In the genomic region with DNA sequence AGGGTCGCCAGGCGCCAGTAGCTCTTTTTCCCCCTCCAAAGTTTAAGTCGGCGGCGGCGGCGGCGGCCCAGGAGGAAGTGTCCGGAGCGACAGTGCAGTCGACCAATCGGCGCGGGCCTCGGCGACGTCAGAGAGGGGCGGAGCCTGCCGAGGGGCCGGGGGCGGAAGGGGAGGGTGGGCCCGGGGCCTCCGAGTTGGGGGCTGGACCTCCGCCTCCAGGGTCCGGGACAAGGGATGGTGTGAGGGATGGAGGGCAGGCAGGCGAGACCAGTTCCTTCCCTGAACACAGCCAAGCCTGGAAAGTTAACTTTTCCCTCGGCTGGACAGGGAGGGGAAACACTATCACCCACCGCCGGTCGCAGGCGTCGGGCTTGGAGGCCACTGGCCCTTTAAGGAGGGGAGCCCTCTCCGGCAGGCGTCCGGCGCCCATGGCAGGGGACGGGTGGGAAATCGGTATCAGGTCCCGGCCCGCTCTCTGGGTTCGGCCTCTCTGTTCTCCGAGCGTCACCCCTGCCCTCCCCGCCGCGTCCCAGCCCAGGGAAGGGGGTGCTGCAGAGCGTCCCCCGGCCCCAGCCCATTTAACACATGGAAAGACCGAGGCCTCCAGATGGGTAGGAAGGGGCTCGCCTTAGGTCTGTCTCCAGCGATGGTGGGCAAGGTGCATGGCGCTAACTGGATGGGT, we compare ENCODE assay signal across 1 cellular context.
A peak's percentile ranks its signal among the peaks of the same experiment; 100 is the strongest.
TF ChIP-seq lines count a peak whose summit lies in the region.

A gene (minus strand): TSS at position 81 of the 682 bp plus-strand sequence. CDS start 744 bp downstream, outside the sequence.

TF ChIP-seq in HepG2, 621 proteins besides CTCF, POLR2A, EP300 and RAD21 (continued from another document and continues in another):
- TF ChIP-seq ZBTB1 (CRISPR knock-in tag; IDR thresholded peaks at IDR 0.05; ENCODE audit: borderline replicate concordance) (no peak), LCORL (IDR thresholded peaks at IDR 0.05) (no peak), LCORL (CRISPR knock-in tag; IDR thresholded peaks at IDR 0.05) (no peak; the same call in 1 of the 2 replicates), NR2F6 (IDR thresholded peaks at IDR 0.05) (no peak), NR2F6 (CRISPR knock-in tag; IDR thresholded peaks at IDR 0.05) (no peak), FOSL1 (CRISPR knock-in tag; IDR thresholded peaks at IDR 0.05; ENCODE audit: borderline replicate concordance) (no peak), ZEB1 (IDR thresholded peaks at IDR 0.05; ENCODE audit: insufficient replicate concordance, low read depth) (no peak), THAP11 (CRISPR knock-in tag; IDR thresholded peaks at IDR 0.05) (peak; percentile 43), MIER3 (CRISPR knock-in tag; IDR thresholded peaks at IDR 0.05; ENCODE audit: borderline replicate concordance) (no peak), CHCHD3 (CRISPR knock-in tag; IDR thresholded peaks at IDR 0.05) (no peak), HDAC6 (IDR thresholded peaks at IDR 0.05; ENCODE audit: low read depth, low read length) (no peak), NRL (CRISPR knock-in tag; IDR thresholded peaks at IDR 0.05; ENCODE audit: borderline replicate concordance) (0 out of 2 replicates have a peak, but pooled peaks have one; percentile 41), FOSL2 (CRISPR knock-in tag; IDR thresholded peaks at IDR 0.05) (no peak), ZNF570 (CRISPR knock-in tag; IDR thresholded peaks at IDR 0.05; ENCODE audit: borderline replicate concordance) (no peak), TBX3 (IDR thresholded peaks at IDR 0.05; ENCODE audit: borderline replicate concordance) (no peak), ZNF720 (CRISPR knock-in tag; IDR thresholded peaks at IDR 0.05) (no peak), MAF1 (CRISPR knock-in tag; IDR thresholded peaks at IDR 0.05; ENCODE audit: borderline replicate concordance) (no peak), DNMT3B (CRISPR knock-in tag; conservative IDR thresholded peaks at IDR 0.05) (no peak), TGIF2 (CRISPR knock-in tag; IDR thresholded peaks at IDR 0.05) (no peak), PHF21A (CRISPR knock-in tag; IDR thresholded peaks at IDR 0.05) (no peak), DNMT1 (CRISPR knock-in tag; IDR thresholded peaks at IDR 0.05) (no peak), MEIS2 (CRISPR knock-in tag; IDR thresholded peaks at IDR 0.05) (no peak), ISX (CRISPR knock-in tag; conservative IDR thresholded peaks at IDR 0.05) (no peak), HHEX (CRISPR knock-in tag; IDR thresholded peaks at IDR 0.05) (no peak)
- TF ChIP-seq, protein P1, sequence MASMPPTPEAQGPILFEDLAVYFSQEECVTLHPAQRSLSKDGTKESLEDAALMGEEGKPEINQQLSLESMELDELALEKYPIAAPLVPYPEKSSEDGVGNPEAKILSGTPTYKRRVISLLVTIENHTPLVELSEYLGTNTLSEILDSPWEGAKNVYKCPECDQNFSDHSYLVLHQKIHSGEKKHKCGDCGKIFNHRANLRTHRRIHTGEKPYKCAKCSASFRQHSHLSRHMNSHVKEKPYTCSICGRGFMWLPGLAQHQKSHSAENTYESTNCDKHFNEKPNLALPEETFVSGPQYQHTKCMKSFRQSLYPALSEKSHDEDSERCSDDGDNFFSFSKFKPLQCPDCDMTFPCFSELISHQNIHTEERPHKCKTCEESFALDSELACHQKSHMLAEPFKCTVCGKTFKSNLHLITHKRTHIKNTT (CRISPR knock-in tag; IDR thresholded peaks at IDR 0.05), result no peak
- TF ChIP-seq, protein P2, sequence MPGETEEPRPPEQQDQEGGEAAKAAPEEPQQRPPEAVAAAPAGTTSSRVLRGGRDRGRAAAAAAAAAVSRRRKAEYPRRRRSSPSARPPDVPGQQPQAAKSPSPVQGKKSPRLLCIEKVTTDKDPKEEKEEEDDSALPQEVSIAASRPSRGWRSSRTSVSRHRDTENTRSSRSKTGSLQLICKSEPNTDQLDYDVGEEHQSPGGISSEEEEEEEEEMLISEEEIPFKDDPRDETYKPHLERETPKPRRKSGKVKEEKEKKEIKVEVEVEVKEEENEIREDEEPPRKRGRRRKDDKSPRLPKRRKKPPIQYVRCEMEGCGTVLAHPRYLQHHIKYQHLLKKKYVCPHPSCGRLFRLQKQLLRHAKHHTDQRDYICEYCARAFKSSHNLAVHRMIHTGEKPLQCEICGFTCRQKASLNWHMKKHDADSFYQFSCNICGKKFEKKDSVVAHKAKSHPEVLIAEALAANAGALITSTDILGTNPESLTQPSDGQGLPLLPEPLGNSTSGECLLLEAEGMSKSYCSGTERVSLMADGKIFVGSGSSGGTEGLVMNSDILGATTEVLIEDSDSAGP (CRISPR knock-in tag; IDR thresholded peaks at IDR 0.05; ENCODE audit: borderline replicate concordance), result peak; percentile 100
- TF ChIP-seq, protein P3, sequence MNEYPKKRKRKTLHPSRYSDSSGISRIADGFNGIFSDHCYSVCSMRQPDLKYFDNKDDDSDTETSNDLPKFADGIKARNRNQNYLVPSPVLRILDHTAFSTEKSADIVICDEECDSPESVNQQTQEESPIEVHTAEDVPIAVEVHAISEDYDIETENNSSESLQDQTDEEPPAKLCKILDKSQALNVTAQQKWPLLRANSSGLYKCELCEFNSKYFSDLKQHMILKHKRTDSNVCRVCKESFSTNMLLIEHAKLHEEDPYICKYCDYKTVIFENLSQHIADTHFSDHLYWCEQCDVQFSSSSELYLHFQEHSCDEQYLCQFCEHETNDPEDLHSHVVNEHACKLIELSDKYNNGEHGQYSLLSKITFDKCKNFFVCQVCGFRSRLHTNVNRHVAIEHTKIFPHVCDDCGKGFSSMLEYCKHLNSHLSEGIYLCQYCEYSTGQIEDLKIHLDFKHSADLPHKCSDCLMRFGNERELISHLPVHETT (CRISPR knock-in tag; conservative IDR thresholded peaks at IDR 0.05), result no peak
- TF ChIP-seq, protein P4, sequence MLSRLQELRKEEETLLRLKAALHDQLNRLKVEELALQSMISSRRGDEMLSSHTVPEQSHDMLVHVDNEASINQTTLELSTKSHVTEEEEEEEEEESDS (CRISPR knock-in tag; IDR thresholded peaks at IDR 0.05; ENCODE audit: borderline replicate concordance), result no peak
- TF ChIP-seq, protein P5, sequence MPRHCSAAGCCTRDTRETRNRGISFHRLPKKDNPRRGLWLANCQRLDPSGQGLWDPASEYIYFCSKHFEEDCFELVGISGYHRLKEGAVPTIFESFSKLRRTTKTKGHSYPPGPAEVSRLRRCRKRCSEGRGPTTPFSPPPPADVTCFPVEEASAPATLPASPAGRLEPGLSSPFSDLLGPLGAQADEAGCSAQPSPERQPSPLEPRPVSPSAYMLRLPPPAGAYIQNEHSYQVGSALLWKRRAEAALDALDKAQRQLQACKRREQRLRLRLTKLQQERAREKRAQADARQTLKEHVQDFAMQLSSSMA (CRISPR knock-in tag; IDR thresholded peaks at IDR 0.05), result no peak
- TF ChIP-seq, protein P6, sequence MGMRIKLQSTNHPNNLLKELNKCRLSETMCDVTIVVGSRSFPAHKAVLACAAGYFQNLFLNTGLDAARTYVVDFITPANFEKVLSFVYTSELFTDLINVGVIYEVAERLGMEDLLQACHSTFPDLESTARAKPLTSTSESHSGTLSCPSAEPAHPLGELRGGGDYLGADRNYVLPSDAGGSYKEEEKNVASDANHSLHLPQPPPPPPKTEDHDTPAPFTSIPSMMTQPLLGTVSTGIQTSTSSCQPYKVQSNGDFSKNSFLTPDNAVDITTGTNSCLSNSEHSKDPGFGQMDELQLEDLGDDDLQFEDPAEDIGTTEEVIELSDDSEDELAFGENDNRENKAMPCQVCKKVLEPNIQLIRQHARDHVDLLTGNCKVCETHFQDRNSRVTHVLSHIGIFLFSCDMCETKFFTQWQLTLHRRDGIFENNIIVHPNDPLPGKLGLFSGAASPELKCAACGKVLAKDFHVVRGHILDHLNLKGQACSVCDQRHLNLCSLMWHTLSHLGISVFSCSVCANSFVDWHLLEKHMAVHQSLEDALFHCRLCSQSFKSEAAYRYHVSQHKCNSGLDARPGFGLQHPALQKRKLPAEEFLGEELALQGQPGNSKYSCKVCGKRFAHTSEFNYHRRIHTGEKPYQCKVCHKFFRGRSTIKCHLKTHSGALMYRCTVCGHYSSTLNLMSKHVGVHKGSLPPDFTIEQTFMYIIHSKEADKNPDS (CRISPR knock-in tag; IDR thresholded peaks at IDR 0.05), result no peak
- TF ChIP-seq, protein P7, sequence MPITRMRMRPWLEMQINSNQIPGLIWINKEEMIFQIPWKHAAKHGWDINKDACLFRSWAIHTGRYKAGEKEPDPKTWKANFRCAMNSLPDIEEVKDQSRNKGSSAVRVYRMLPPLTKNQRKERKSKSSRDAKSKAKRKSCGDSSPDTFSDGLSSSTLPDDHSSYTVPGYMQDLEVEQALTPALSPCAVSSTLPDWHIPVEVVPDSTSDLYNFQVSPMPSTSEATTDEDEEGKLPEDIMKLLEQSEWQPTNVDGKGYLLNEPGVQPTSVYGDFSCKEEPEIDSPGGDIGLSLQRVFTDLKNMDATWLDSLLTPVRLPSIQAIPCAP (CRISPR knock-in tag; IDR thresholded peaks at IDR 0.05; ENCODE audit: low read depth), result no peak
- TF ChIP-seq, protein P8, sequence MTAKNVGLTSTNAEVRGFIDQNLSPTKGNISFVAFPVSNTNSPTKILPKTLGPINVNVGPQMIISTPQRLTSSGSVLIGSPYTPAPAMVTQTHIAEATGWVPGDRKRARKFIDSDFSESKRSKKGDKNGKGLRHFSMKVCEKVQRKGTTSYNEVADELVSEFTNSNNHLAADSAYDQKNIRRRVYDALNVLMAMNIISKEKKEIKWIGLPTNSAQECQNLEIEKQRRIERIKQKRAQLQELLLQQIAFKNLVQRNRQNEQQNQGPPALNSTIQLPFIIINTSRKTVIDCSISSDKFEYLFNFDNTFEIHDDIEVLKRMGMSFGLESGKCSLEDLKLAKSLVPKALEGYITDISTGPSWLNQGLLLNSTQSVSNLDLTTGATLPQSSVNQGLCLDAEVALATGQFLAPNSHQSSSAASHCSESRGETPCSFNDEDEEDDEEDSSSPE (CRISPR knock-in tag; IDR thresholded peaks at IDR 0.05), result no peak
- TF ChIP-seq, protein P9, sequence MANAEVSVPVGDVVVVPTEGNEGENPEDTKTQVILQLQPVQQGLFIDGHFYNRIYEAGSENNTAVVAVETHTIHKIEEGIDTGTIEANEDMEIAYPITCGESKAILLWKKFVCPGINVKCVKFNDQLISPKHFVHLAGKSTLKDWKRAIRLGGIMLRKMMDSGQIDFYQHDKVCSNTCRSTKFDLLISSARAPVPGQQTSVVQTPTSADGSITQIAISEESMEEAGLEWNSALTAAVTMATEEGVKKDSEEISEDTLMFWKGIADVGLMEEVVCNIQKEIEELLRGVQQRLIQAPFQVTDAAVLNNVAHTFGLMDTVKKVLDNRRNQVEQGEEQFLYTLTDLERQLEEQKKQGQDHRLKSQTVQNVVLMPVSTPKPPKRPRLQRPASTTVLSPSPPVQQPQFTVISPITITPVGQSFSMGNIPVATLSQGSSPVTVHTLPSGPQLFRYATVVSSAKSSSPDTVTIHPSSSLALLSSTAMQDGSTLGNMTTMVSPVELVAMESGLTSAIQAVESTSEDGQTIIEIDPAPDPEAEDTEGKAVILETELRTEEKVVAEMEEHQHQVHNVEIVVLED (CRISPR knock-in tag; IDR thresholded peaks at IDR 0.05; ENCODE audit: borderline replicate concordance), result peak; percentile 18; the same call in 1 of the 2 replicates
- TF ChIP-seq, protein P10, sequence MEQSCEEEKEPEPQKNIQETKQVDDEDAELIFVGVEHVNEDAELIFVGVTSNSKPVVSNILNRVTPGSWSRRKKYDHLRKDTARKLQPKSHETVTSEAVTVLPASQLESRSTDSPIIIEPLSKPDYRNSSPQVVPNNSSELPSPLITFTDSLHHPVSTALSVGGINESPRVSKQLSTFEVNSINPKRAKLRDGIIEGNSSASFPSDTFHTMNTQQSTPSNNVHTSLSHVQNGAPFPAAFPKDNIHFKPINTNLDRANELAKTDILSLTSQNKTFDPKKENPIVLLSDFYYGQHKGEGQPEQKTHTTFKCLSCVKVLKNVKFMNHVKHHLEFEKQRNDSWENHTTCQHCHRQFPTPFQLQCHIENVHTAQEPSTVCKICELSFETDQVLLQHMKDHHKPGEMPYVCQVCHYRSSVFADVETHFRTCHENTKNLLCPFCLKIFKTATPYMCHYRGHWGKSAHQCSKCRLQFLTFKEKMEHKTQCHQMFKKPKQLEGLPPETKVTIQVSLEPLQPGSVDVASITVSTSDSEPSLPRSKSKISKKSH (CRISPR knock-in tag; IDR thresholded peaks at IDR 0.05; ENCODE audit: borderline replicate concordance), result 0 out of 2 replicates have a peak, but pooled peaks have one; percentile 63
- TF ChIP-seq, protein P11, sequence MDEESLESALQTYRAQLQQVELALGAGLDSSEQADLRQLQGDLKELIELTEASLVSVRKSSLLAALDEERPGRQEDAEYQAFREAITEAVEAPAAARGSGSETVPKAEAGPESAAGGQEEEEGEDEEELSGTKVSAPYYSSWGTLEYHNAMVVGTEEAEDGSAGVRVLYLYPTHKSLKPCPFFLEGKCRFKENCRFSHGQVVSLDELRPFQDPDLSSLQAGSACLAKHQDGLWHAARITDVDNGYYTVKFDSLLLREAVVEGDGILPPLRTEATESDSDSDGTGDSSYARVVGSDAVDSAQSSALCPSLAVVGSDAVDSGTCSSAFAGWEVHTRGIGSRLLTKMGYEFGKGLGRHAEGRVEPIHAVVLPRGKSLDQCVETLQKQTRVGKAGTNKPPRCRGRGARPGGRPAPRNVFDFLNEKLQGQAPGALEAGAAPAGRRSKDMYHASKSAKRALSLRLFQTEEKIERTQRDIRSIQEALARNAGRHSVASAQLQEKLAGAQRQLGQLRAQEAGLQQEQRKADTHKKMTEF (CRISPR knock-in tag; IDR thresholded peaks at IDR 0.05), result no peak
- TF ChIP-seq, protein P12, sequence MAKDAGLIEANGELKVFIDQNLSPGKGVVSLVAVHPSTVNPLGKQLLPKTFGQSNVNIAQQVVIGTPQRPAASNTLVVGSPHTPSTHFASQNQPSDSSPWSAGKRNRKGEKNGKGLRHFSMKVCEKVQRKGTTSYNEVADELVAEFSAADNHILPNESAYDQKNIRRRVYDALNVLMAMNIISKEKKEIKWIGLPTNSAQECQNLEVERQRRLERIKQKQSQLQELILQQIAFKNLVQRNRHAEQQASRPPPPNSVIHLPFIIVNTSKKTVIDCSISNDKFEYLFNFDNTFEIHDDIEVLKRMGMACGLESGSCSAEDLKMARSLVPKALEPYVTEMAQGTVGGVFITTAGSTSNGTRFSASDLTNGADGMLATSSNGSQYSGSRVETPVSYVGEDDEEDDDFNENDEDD (CRISPR knock-in tag; IDR thresholded peaks at IDR 0.05; ENCODE audit: borderline replicate concordance), result no peak
